Comparison of ENCODE assay signal across 24 cellular contexts in the genomic region with DNA sequence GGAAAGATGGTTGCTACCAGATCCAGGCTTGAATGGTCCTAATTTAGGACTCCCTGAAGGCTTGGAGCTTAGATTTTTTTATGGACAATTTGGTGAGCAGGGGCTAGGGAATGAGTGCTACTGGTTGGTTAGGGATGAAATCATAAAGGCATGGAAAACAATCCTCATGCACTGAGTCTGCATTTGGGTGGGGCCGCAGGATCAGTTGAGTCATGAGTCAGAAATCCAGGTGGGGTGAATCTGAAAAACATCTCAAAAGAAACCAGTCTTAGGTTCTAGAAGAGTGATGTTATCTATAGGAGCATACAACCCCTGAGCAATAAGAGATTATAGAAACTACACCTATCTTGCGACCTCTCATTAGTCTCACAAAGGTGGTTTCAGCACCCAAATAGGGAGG.
"Had no signal": no experiment of that assay in that cellular context is flagged by ENCODE, and none has a peak within 500 bp of the region (broad histone marks: within the 10 kb centered on the region; RNA-seq: fewer than 3 reads in every experiment).

No MANE protein-coding gene starts in this region.

- H3K4me3 ChIP-seq: left lung, lower lobe of right lung, neural progenitor cell, right atrium auricular region, right lobe of liver, smooth muscle cell, tibial nerve, uterus had no signal

- H2AFZ ChIP-seq: neural progenitor cell had no signal

- DNase-seq: hippocampal formation; kidney; left colon; left lung; lower lobe of right lung; mesendoderm; naive B cell; natural killer cell; nephron progenitor cell; occipital lobe; right lobe of liver; stimulated activated CD4-positive, alpha-beta T cell treated with anti-CD3 and anti-CD28 coated beads, Interleukin-1b, Interleukin-23, amount 100 ng/mL, for 48 hours; stimulated activated CD4-positive, alpha-beta T cell treated with anti-CD3 and anti-CD28 coated beads, Interleukin-2, amount 100 ng/mL, for 48 hours; stimulated activated CD4-positive, alpha-beta T cell treated with anti-CD3 and anti-CD28 coated beads, Interleukin-4, amount 100 ng/mL, for 4 hours; stimulated activated CD8-positive, alpha-beta memory T cell treated with anti-CD3 and anti-CD28 coated beads, Interleukin-4, amount 100 ng/mL, for 48 hours; stimulated activated naive CD4-positive, alpha-beta T cell treated with Interleukin-2 at 50 U/mL for 16 hours; stimulated activated naive CD8-positive, alpha-beta T cell treated with anti-CD3 and anti-CD28 coated beads, Interleukin-15, amount 100 ng/mL, for 72 hours; substantia nigra; uterus had no signal

- H3K27me3 ChIP-seq: left lung, neural progenitor cell, neutrophil, right atrium auricular region, right lobe of liver, tibial nerve, uterus had no signal

- H3K27ac ChIP-seq: left lung, lower lobe of right lung, neural progenitor cell, neutrophil, right atrium auricular region, right lobe of liver, tibial nerve, uterus had no signal

- H3K9me3 ChIP-seq: left lung, lower lobe of right lung, neutrophil, right atrium auricular region, right lobe of liver, tibial nerve, uterus had no signal

- H3K4me1 ChIP-seq: left lung, lower lobe of right lung, right atrium auricular region, right lobe of liver, tibial nerve, uterus had no signal

- H3K36me3 ChIP-seq: left lung, lower lobe of right lung, neural progenitor cell, neutrophil, right atrium auricular region, right lobe of liver, tibial nerve, uterus had no signal

- H3K9ac ChIP-seq: neural progenitor cell had no signal

- H3K4me2 ChIP-seq: neural progenitor cell, smooth muscle cell had no signal

- FAIRE-seq: kidney had no signal
